Comparison of ENCODE assay signal across 1 cellular context in the genomic region with DNA sequence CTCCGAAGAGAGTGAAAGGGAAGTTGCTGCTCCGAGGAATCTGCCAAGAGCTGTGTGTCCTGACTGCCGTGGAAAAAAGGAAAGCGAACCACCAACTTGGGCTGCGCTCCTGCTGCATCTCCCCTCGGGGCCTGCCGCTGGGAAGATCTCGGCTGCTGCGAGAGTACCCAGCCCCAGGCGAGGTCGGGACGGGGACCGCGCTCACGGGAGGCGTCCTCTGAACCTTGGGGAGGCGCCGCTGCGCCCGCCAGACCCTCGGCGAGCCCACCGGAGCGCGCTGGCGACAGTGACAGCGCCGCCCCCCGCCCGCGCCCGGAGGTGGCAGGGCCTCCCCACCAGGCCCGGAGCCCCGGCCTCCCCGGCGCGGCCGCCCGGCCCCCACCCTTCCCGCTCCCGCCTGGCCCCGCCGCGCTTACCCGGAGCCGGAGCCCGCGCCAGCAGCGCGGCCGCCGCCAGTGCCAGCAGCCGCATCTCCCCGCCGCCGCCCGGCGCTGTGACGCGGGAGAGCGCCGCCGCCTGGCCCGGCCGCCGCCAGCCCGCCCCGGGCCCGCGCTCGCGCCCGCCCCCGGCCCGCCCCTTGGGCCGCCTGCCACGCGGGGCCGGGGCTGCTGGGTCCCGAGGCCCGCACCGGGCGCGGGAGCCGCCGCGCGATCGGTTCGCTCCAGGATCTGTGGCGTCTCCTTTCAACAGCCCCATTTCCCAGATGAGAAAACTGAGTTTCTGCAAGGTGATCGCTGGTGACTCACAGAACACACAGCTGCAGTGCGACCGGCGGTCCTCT.
TF ChIP-seq lines count a peak whose summit lies in the region.

A gene with protein sequence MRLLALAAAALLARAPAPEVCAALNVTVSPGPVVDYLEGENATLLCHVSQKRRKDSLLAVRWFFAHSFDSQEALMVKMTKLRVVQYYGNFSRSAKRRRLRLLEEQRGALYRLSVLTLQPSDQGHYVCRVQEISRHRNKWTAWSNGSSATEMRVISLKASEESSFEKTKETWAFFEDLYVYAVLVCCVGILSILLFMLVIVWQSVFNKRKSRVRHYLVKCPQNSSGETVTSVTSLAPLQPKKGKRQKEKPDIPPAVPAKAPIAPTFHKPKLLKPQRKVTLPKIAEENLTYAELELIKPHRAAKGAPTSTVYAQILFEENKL (minus strand): TSS at position 508 of the 781 bp plus-strand sequence. CDS start 37 bp downstream, at position 471.

TF ChIP-seq in HepG2, 621 proteins besides CTCF, POLR2A, EP300 and RAD21:
- TF ChIP-seq ZNF629 (CRISPR knock-in tag; conservative IDR thresholded peaks at IDR 0.05) (peak; percentile 76), HMG20B (CRISPR knock-in tag; conservative IDR thresholded peaks at IDR 0.05) (no peak), RAD51 (IDR thresholded peaks at IDR 0.05; ENCODE audit: borderline replicate concordance) (no peak)
- TF ChIP-seq, protein P1, sequence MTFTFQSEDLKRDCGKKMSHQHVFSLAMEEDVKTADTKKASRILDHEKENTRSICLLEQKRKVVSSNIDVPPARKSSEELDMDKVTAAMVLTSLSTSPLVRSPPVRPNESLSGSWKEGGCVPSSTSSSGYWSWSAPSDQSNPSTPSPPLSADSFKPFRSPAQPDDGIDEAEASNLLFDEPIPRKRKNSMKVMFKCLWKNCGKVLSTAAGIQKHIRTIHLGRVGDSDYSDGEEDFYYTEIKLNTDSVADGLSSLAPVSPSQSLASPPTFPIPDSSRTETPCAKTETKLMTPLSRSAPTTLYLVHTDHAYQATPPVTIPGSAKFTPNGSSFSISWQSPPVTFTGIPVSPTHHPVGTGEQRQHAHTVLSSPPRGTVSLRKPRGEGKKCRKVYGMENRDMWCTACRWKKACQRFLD (CRISPR knock-in tag; IDR thresholded peaks at IDR 0.05; ENCODE audit: borderline replicate concordance): no peak
- TF ChIP-seq, protein P2, sequence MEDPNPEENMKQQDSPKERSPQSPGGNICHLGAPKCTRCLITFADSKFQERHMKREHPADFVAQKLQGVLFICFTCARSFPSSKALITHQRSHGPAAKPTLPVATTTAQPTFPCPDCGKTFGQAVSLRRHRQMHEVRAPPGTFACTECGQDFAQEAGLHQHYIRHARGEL (CRISPR knock-in tag; IDR thresholded peaks at IDR 0.05): no peak
- TF ChIP-seq, protein P3, sequence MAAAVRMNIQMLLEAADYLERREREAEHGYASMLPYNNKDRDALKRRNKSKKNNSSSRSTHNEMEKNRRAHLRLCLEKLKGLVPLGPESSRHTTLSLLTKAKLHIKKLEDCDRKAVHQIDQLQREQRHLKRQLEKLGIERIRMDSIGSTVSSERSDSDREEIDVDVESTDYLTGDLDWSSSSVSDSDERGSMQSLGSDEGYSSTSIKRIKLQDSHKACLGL (CRISPR knock-in tag; IDR thresholded peaks at IDR 0.05): no peak
